In genomic region chr21:38355992-38356781, GRCh38 we compare ENCODE assay signal across 8 cellular contexts.
DNase-seq lines count a peak whose midpoint lies in the region; ATAC-seq and TF ChIP-seq lines count a peak whose summit lies in the region.

No MANE protein-coding gene starts in this region.

- peak; percentile 20 for DNase-seq in DMS79 treated with DMSO at 0.1 percent for 48 hours (lab: John Stamatoyannopoulos, UW)
- DNase-seq in DMS79 (lab: John Stamatoyannopoulos, UW), result no peak
- peak; percentile 73 for DNase-seq in HuH-7 (ENCODE audit: low spot score)
- DNase-seq in OCI-LY7 (ENCODE audit: low spot score), result peak; percentile 42
- DNase-seq in activated T-cell treated with anti-CD3 and anti-CD28 coated beads for 4 hours, result peak; percentile 48
- no peak for DNase-seq in esophagus squamous epithelium (lab: John Stamatoyannopoulos, UW)
- peak; percentile 67 for DNase-seq in natural killer cell
- peak; percentile 30 for DNase-seq in stimulated activated naive CD4-positive, alpha-beta T cell treated with Interleukin-2 at 50 U/mL for 16 hours (lab: John Stamatoyannopoulos, UW)

- no peak overlapping the region for H3K27ac ChIP-seq in OCI-LY7 (ENCODE audit: low read depth, low read length, poor library complexity, severe bottlenecking)
- no peak overlapping the region for H3K27ac ChIP-seq in esophagus squamous epithelium

- TF ChIP-seq POLR2A in esophagus squamous epithelium (IDR thresholded peaks at IDR 0.05), result no peak

- peaks cover 13 to 26% of the 10 kb centered on the region in 2 donors for H3K27me3 Mint-ChIP-seq in natural killer cell (ENCODE audit: low read depth in 2 of 2)

- H3K4me3 ChIP-seq in OCI-LY7 (ENCODE audit: low read depth, low read length, poor library complexity, severe bottlenecking) (no peak overlapping the region), esophagus squamous epithelium (no peak overlapping the region)

- H3K27ac Mint-ChIP-seq in natural killer cell, result no peak overlapping the region

- no peaks in the 10 kb centered on the region for H3K36me3 Mint-ChIP-seq in natural killer cell

- H3K27me3 ChIP-seq in esophagus squamous epithelium, result peaks cover 0 to 13% (median 0%) of the 10 kb centered on the region in 4 donors

- no peaks in the 10 kb centered on the region for H3K79me2 ChIP-seq in OCI-LY7 (ENCODE audit: insufficient read depth, low read depth, low read length)

- BruUV-seq in OCI-LY7 (replicated peaks; lab: Mats Ljungman, UMichigan), result no TSS peak

- H3K4me1 Mint-ChIP-seq in natural killer cell, result no peaks in the 10 kb centered on the region

- no peak overlapping the region for H3K4me3 Mint-ChIP-seq in natural killer cell

- TF ChIP-seq CTCF in OCI-LY7 (conservative IDR thresholded peaks at IDR 0.05; ENCODE audit: low read length) (peak; percentile 91), esophagus squamous epithelium (IDR thresholded peaks at IDR 0.05) (peak; percentile 81 to 98 (median 94)), natural killer cell (IDR thresholded peaks at IDR 0.05) (peak; percentile 90)

- CTCF ChIA-PET in OCI-LY7 (lab: Charles Lee; ENCODE audit: unreplicated experiment), result interaction anchor here (0.6 kb wide), 1 partner anchor 1374 kb away, joined by 3 read pairs; no protein-coding TSS in a partner anchor

- no peaks in the 10 kb centered on the region for H3K4me1 ChIP-seq in OCI-LY7 (ENCODE audit: insufficient read depth, low read length, poor library complexity, severe bottlenecking)
- peaks cover 9 to 24% (median 14%) of the 10 kb centered on the region in 3 donors for H3K4me1 ChIP-seq in esophagus squamous epithelium

- ATAC-seq in natural killer cell, result peak; percentile 73 to 91 (median 75)

- no peaks in the 10 kb centered on the region for H3K9me3 Mint-ChIP-seq in natural killer cell

- H2AFZ ChIP-seq in OCI-LY7 (ENCODE audit: low read length), result no peak overlapping the region

- H3K36me3 ChIP-seq in OCI-LY7 (ENCODE audit: insufficient read depth, low read length) (no peaks in the 10 kb centered on the region), esophagus squamous epithelium (no peaks in the 10 kb centered on the region)

- WGBS in esophagus squamous epithelium, 2 donors, result 7 to 14% methylated on average over 11 to 12 of the region's 20 CpGs

- intact Hi-C loops in OCI-LY7 (cut with micrococcal nuclease; ENCODE audit: unreplicated experiment) (loop anchor here (2.0 kb wide), 1 partner anchor 137 kb away; no protein-coding TSS in a partner anchor), esophagus squamous epithelium (cut with DNase I) (loop anchor here (5.0 to 10.0 kb wide), 2 partner anchors 194 to 641 kb away; no protein-coding TSS in a partner anchor), natural killer cell (cut with micrococcal nuclease) (loop anchor here (1.0 to 10.0 kb wide), 3 partner anchors 137 to 681 kb away; no protein-coding TSS in a partner anchor)

- H3K9me2 ChIP-seq in OCI-LY7 (ENCODE audit: insufficient read depth, low read length), result no peaks in the 10 kb centered on the region

- H3K9me3 ChIP-seq in OCI-LY7 (ENCODE audit: low read length) (no peaks in the 10 kb centered on the region), esophagus squamous epithelium (no peaks in the 10 kb centered on the region)

- H3K4me2 ChIP-seq in OCI-LY7 (ENCODE audit: low read length), result no peak overlapping the region

- no peaks in the 10 kb centered on the region for H4K20me1 ChIP-seq in OCI-LY7 (ENCODE audit: insufficient read depth, low read length)

- POLR2A ChIA-PET in OCI-LY7 (lab: Charles Lee), result interaction anchor here (0.6 kb wide), 1 partner anchor 188 kb away, joined by 3 read pairs; no protein-coding TSS in a partner anchor

Comparison
In these comparisons a context has a peak if more than half of its experiments do, and no peak if none do; other contexts are left out.
1. DNase-seq: peak in DMS79 treated with DMSO at 0.1 percent for 48 hours (single experiment), HuH-7 (single experiment), OCI-LY7 (single experiment), activated T-cell treated with anti-CD3 and anti-CD28 coated beads for 4 hours (single experiment), natural killer cell (single experiment) and stimulated activated naive CD4-positive, alpha-beta T cell treated with Interleukin-2 at 50 U/mL for 16 hours (single experiment); none in DMS79 (single experiment) and esophagus squamous epithelium (single experiment).
2. Peak in every context shown above with its lines, with median percentiles within 50 percentile points of each other: CTCF ChIP-seq.